In the genomic region with DNA sequence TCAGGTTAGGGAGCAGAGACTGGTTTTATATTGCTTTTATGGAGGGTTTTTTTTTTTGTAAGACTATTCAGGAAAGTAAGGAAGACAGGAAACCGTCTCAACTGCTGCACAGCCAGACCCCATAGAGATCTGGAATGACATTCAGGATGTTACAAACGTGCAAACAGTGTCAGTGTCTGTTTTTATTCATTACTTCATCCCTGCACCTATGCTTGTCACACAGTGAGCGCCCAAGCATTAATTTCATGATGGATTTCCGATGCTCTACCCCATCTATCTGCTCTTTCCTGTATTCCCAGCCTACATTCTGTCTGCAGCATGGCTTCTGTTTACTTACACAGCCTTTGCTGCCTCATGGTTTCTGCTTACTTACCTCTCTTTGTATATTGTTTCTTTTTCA, we compare ENCODE assay signal across 18 cellular contexts. TPM values are rescaled to one million over a fixed set of nuclear protein-coding genes. Genes with fewer than 3 reads are reported as not detected.
DNase-seq lines count a peak whose midpoint lies in the region; ATAC-seq and TF ChIP-seq lines count a peak whose summit lies in the region.
"Had no signal": no experiment of that assay in that cellular context is flagged by ENCODE, and none has a peak within 500 bp of the region (broad histone marks: within the 10 kb centered on the region; RNA-seq: fewer than 3 reads in every experiment).

No MANE protein-coding gene starts in this region.

- peaks cover 50% of the 10 kb centered on the region for H3K4me1 Mint-ChIP-seq in stimulated activated naive CD8-positive, alpha-beta T cell treated with anti-CD3 and anti-CD28 coated beads, Interleukin-15, Interleukin-2, amounts not matched to agents 100 ng/mL and 50 ng/mL, for 24 hours (ENCODE audit: low read depth)
- peaks cover 55% of the 10 kb centered on the region for H3K4me1 Mint-ChIP-seq in stimulated activated naive CD8-positive, alpha-beta T cell treated with anti-CD3 and anti-CD28 coated beads, Interleukin-15, amount 100 ng/mL, for 72 hours
- H3K4me1 Mint-ChIP-seq in endothelial cell (ENCODE audit: unreplicated experiment) (peaks cover 89% of the 10 kb centered on the region), neural crest cell (peaks cover 39% of the 10 kb centered on the region)

- H3K36me3 Mint-ChIP-seq in stimulated activated naive CD8-positive, alpha-beta T cell treated with anti-CD3 and anti-CD28 coated beads, Interleukin-15, Interleukin-2, amounts not matched to agents 100 ng/mL and 50 ng/mL, for 24 hours (ENCODE audit: low read depth), result peaks cover 73% of the 10 kb centered on the region
- H3K36me3 Mint-ChIP-seq in endothelial cell (ENCODE audit: low read depth, unreplicated experiment) (peaks cover 61% of the 10 kb centered on the region), neural crest cell (ENCODE audit: low read depth) (peaks cover 19% of the 10 kb centered on the region)

- H3K27ac Mint-ChIP-seq in stimulated activated naive CD8-positive, alpha-beta T cell treated with anti-CD3 and anti-CD28 coated beads, Interleukin-15, Interleukin-2, amounts not matched to agents 100 ng/mL and 50 ng/mL, for 24 hours, result peak overlapping the region; percentile 26
- H3K27ac Mint-ChIP-seq in stimulated activated naive CD8-positive, alpha-beta T cell treated with anti-CD3 and anti-CD28 coated beads, Interleukin-15, amount 100 ng/mL, for 72 hours, result no peak overlapping the region
- peak overlapping the region; percentile 97 for H3K27ac Mint-ChIP-seq in endothelial cell (ENCODE audit: unreplicated experiment)
- H3K27ac Mint-ChIP-seq in neural crest cell (ENCODE audit: unreplicated experiment), result peak overlapping the region; percentile 1
- H3K27ac Mint-ChIP-seq: activated T-cell treated with anti-CD3 and anti-CD28 coated beads, Interleukin-2, amount 50 U/mL, for 72 hours; immature natural killer cell; stimulated activated naive B cell treated with anti-CD40 and anti-IgM and Interleukin-4, amounts not matched to agents 10 μg/mL and 1 μg/mL and 100 μg/mL, for 72 hours had no signal

- no peak for ATAC-seq in stimulated activated naive CD8-positive, alpha-beta T cell treated with anti-CD3 and anti-CD28 coated beads, Interleukin-15, amount 100 ng/mL, for 72 hours
- ATAC-seq in GM19395 (IDR thresholded peaks at IDR 0.05; ENCODE audit: unreplicated experiment), result no peak
- ATAC-seq: A549; stimulated activated naive B cell treated with anti-CD40 and anti-IgM and Interleukin-4, amounts not matched to agents 10 μg/mL and 1 μg/mL and 100 μg/mL, for 72 hours had no signal

- H3K9me3 Mint-ChIP-seq in stimulated activated naive CD8-positive, alpha-beta T cell treated with anti-CD3 and anti-CD28 coated beads, Interleukin-15, Interleukin-2, amounts not matched to agents 100 ng/mL and 50 ng/mL, for 24 hours, result no peaks in the 10 kb centered on the region
- no peaks in the 10 kb centered on the region for H3K9me3 Mint-ChIP-seq in stimulated activated naive CD8-positive, alpha-beta T cell treated with anti-CD3 and anti-CD28 coated beads, Interleukin-15, amount 100 ng/mL, for 72 hours
- H3K9me3 Mint-ChIP-seq in endothelial cell (ENCODE audit: unreplicated experiment) (no peaks in the 10 kb centered on the region), neural crest cell (no peaks in the 10 kb centered on the region)
- H3K9me3 Mint-ChIP-seq: activated T-cell treated with anti-CD3 and anti-CD28 coated beads, Interleukin-2, amount 50 U/mL, for 72 hours; immature natural killer cell; stimulated activated naive B cell treated with anti-CD40 and anti-IgM and Interleukin-4, amounts not matched to agents 10 μg/mL and 1 μg/mL and 100 μg/mL, for 72 hours had no signal

- H3K4me3 Mint-ChIP-seq in stimulated activated naive CD8-positive, alpha-beta T cell treated with anti-CD3 and anti-CD28 coated beads, Interleukin-15, Interleukin-2, amounts not matched to agents 100 ng/mL and 50 ng/mL, for 24 hours, result no peak overlapping the region
- no peak overlapping the region for H3K4me3 Mint-ChIP-seq in stimulated activated naive CD8-positive, alpha-beta T cell treated with anti-CD3 and anti-CD28 coated beads, Interleukin-15, amount 100 ng/mL, for 72 hours
- H3K4me3 Mint-ChIP-seq in endothelial cell (ENCODE audit: unreplicated experiment) (peak overlapping the region; percentile 49), neural crest cell (no peak overlapping the region)
- H3K4me3 Mint-ChIP-seq: activated T-cell treated with anti-CD3 and anti-CD28 coated beads, Interleukin-2, amount 50 U/mL, for 72 hours; immature natural killer cell; stimulated activated naive B cell treated with anti-CD40 and anti-IgM and Interleukin-4, amounts not matched to agents 10 μg/mL and 1 μg/mL and 100 μg/mL, for 72 hours had no signal

- DNase-seq in stimulated activated naive CD8-positive, alpha-beta T cell treated with anti-CD3 and anti-CD28 coated beads, Interleukin-15, amount 100 ng/mL, for 72 hours, result no peak
- DNase-seq in endothelial cell (ENCODE audit: low spot score) (no peak), neural crest cell (ENCODE audit: low read depth, low spot score) (no peak), NCI-H1694 (lab: John Stamatoyannopoulos, UW) (no peak), NCI-H2227 treated with DMSO at 0.1 percent for 48 hours (lab: John Stamatoyannopoulos, UW) (no peak), OCI-M1 (lab: John Stamatoyannopoulos, UW) (no peak)
- DNase-seq: activated CD4-positive, alpha-beta T cell treated with anti-CD3 and anti-CD28 coated beads, Interleukin-2, amount 50 U/mL, for 48 hours; activated T-cell treated with anti-CD3 and anti-CD28 coated beads, Interleukin-2, amount 50 U/mL, for 72 hours; DMS53; glutamatergic neuron; immature natural killer cell; MG63; NCI-H1930; PC-3; stimulated activated naive B cell treated with anti-CD40 and anti-IgM and Interleukin-4, amounts not matched to agents 10 μg/mL and 1 μg/mL and 100 μg/mL, for 72 hours had no signal

- TF ChIP-seq CTCF in endothelial cell (IDR thresholded peaks at IDR 0.05; ENCODE audit: unreplicated experiment), result no peak
- TF ChIP-seq CTCF in neural crest cell (conservative IDR thresholded peaks at IDR 0.05), result no peak

- no peaks in the 10 kb centered on the region for H3K27me3 Mint-ChIP-seq in stimulated activated naive CD8-positive, alpha-beta T cell treated with anti-CD3 and anti-CD28 coated beads, Interleukin-15, Interleukin-2, amounts not matched to agents 100 ng/mL and 50 ng/mL, for 24 hours
- no peaks in the 10 kb centered on the region for H3K27me3 Mint-ChIP-seq in stimulated activated naive CD8-positive, alpha-beta T cell treated with anti-CD3 and anti-CD28 coated beads, Interleukin-15, amount 100 ng/mL, for 72 hours
- no peaks in the 10 kb centered on the region for H3K27me3 Mint-ChIP-seq in endothelial cell (ENCODE audit: unreplicated experiment)
- H3K27me3 Mint-ChIP-seq in neural crest cell (ENCODE audit: low read depth), result no peaks in the 10 kb centered on the region
- H3K27me3 Mint-ChIP-seq: stimulated activated naive B cell treated with anti-CD40 and anti-IgM and Interleukin-4, amounts not matched to agents 10 μg/mL and 1 μg/mL and 100 μg/mL, for 72 hours had no signal

RNA-seq across cellular contexts. Expression of a gene that starts 53.2 kb away (rescaled TPM):
- total RNA-seq in endothelial cell (ENCODE audit: unreplicated experiment), result 331 TPM
- 187 and 192 TPM in 2 replicates for total RNA-seq in neural crest cell

Comparison
In these comparisons a context has a peak if more than half of its experiments do, and no peak if none do; other contexts are left out.
1. H3K27ac Mint-ChIP-seq: peak in stimulated activated naive CD8-positive, alpha-beta T cell treated with anti-CD3 and anti-CD28 coated beads, Interleukin-15, Interleukin-2, amounts not matched to agents 100 ng/mL and 50 ng/mL, for 24 hours (single experiment), endothelial cell (single experiment) and neural crest cell (single experiment); none in stimulated activated naive CD8-positive, alpha-beta T cell treated with anti-CD3 and anti-CD28 coated beads, Interleukin-15, amount 100 ng/mL, for 72 hours (0 of 2).